Comparison of ENCODE assay signal across 10 cellular contexts in genomic region chr18:23943104-23943503, GRCh38.
DNase-seq lines count a peak whose midpoint lies in the region; ATAC-seq and TF ChIP-seq lines count a peak whose summit lies in the region.
"Had no signal": no experiment of that assay in that cellular context is flagged by ENCODE, and none has a peak within 500 bp of the region (broad histone marks: within the 10 kb centered on the region; RNA-seq: fewer than 3 reads in every experiment).

No MANE protein-coding gene starts in this region.

- H3K27me3 ChIP-seq in spleen (replicated peaks in 1 of 7): no peaks in the 10 kb centered on the region
- H3K27me3 ChIP-seq: Peyer's patch had no signal

- H3K27ac Mint-ChIP-seq in naive thymus-derived CD8-positive, alpha-beta T cell: peak overlapping the region; percentile 20 to 91 (median 65)
- no peak overlapping the region for H3K27ac Mint-ChIP-seq in stimulated activated naive B cell treated with anti-CD40 and anti-IgM and Interleukin-4, amounts not matched to agents 10 μg/mL and 1 μg/mL and 100 μg/mL, for 72 hours

- peak in 3 of 10 donors; percentile 17 to 52 (median 31) for DNase-seq in naive thymus-derived CD8-positive, alpha-beta T cell
- no peak for DNase-seq in spleen
- no peak for DNase-seq in HuH-7 (ENCODE audit: low spot score)
- no peak for DNase-seq in NCI-H1694 (lab: John Stamatoyannopoulos, UW)
- DNase-seq in stimulated activated naive B cell treated with anti-CD40 and anti-IgM and Interleukin-4, amounts not matched to agents 10 μg/mL and 1 μg/mL and 100 μg/mL, for 72 hours: no peak
- DNase-seq: naive B cell, Peyer's patch had no signal

- no peaks in the 10 kb centered on the region for H3K27me3 Mint-ChIP-seq in naive thymus-derived CD8-positive, alpha-beta T cell
- H3K27me3 Mint-ChIP-seq in stimulated activated naive B cell treated with anti-CD40 and anti-IgM and Interleukin-4, amounts not matched to agents 10 μg/mL and 1 μg/mL and 100 μg/mL, for 72 hours: no peaks in the 10 kb centered on the region
- H3K27me3 Mint-ChIP-seq: naive B cell had no signal

- H3K9me3 Mint-ChIP-seq in naive thymus-derived CD8-positive, alpha-beta T cell: no peaks in the 10 kb centered on the region
- H3K9me3 Mint-ChIP-seq in stimulated activated naive B cell treated with anti-CD40 and anti-IgM and Interleukin-4, amounts not matched to agents 10 μg/mL and 1 μg/mL and 100 μg/mL, for 72 hours: no peaks in the 10 kb centered on the region
- H3K9me3 Mint-ChIP-seq: naive B cell had no signal

- no peaks in the 10 kb centered on the region for H3K36me3 Mint-ChIP-seq in naive thymus-derived CD8-positive, alpha-beta T cell
- no peaks in the 10 kb centered on the region for H3K36me3 Mint-ChIP-seq in stimulated activated naive B cell treated with anti-CD40 and anti-IgM and Interleukin-4, amounts not matched to agents 10 μg/mL and 1 μg/mL and 100 μg/mL, for 72 hours
- H3K36me3 Mint-ChIP-seq: naive B cell had no signal

- H3K4me1 ChIP-seq in spleen: peaks cover 0 to 13% (median 4%) of the 10 kb centered on the region in 6 donors
- H3K4me1 ChIP-seq: Peyer's patch had no signal

- TF ChIP-seq POLR2A in spleen (IDR thresholded peaks at IDR 0.05): no peak

- POLR2A ChIA-PET in naive thymus-derived CD8-positive, alpha-beta T cell (lab: Charles Lee): interaction anchor here (0.5 kb wide), 1 partner anchor 312 kb away, joined by 3 read pairs; no protein-coding TSS in a partner anchor

- no peaks in the 10 kb centered on the region for H3K36me3 ChIP-seq in spleen

- peaks cover 28 to 37% (median 34%) of the 10 kb centered on the region in 4 donors for H3K4me1 Mint-ChIP-seq in naive thymus-derived CD8-positive, alpha-beta T cell
- peaks cover 18 to 26% of the 10 kb centered on the region in 2 donors for H3K4me1 Mint-ChIP-seq in stimulated activated naive B cell treated with anti-CD40 and anti-IgM and Interleukin-4, amounts not matched to agents 10 μg/mL and 1 μg/mL and 100 μg/mL, for 72 hours

- peak overlapping the region; percentile 0 to 78 (median 54) for H3K4me3 Mint-ChIP-seq in naive thymus-derived CD8-positive, alpha-beta T cell
- no peak overlapping the region for H3K4me3 Mint-ChIP-seq in stimulated activated naive B cell treated with anti-CD40 and anti-IgM and Interleukin-4, amounts not matched to agents 10 μg/mL and 1 μg/mL and 100 μg/mL, for 72 hours

- no peak overlapping the region for H3K27ac ChIP-seq in spleen
- H3K27ac ChIP-seq: Peyer's patch had no signal

- intact Hi-C loops in spleen (cut with DNase I; ENCODE audit: low total_unique reads): no loop called here

- ATAC-seq in GM18868 (IDR thresholded peaks at IDR 0.05; ENCODE audit: unreplicated experiment) (peak; percentile 90), GM21737 (IDR thresholded peaks at IDR 0.05; ENCODE audit: unreplicated experiment) (peak; percentile 65), HG03571 (IDR thresholded peaks at IDR 0.05; ENCODE audit: unreplicated experiment) (peak; percentile 76)
- ATAC-seq in naive thymus-derived CD8-positive, alpha-beta T cell: peak; percentile 49 to 69
- ATAC-seq in stimulated activated naive B cell treated with anti-CD40 and anti-IgM and Interleukin-4, amounts not matched to agents 10 μg/mL and 1 μg/mL and 100 μg/mL, for 72 hours (replicated peaks): no peak

- no peaks in the 10 kb centered on the region for H3K9me3 ChIP-seq in spleen
- H3K9me3 ChIP-seq: Peyer's patch had no signal

- no peak for TF ChIP-seq CTCF in spleen (IDR thresholded peaks at IDR 0.05 in 8 of 11, conservative IDR thresholded peaks at IDR 0.05 in 3 of 11)

- 65 to 78% (median 73%) methylated on average over 6 of the region's 6 CpGs for WGBS in spleen, 5 donors

- H3K4me3 ChIP-seq in spleen: no peak overlapping the region
- H3K4me3 ChIP-seq: Peyer's patch had no signal

Comparison
In these comparisons a context has a peak if more than half of its experiments do, and no peak if none do; other contexts are left out.
1. ATAC-seq: peak in GM18868 (single experiment), GM21737 (single experiment), HG03571 (single experiment) and naive thymus-derived CD8-positive, alpha-beta T cell (2 of 2); none in stimulated activated naive B cell treated with anti-CD40 and anti-IgM and Interleukin-4, amounts not matched to agents 10 μg/mL and 1 μg/mL and 100 μg/mL, for 72 hours (0 of 2).
2. H3K4me3 Mint-ChIP-seq: peak in naive thymus-derived CD8-positive, alpha-beta T cell (10 of 10); none in stimulated activated naive B cell treated with anti-CD40 and anti-IgM and Interleukin-4, amounts not matched to agents 10 μg/mL and 1 μg/mL and 100 μg/mL, for 72 hours (0 of 2).